Comparison of ENCODE assay signal across 1 cellular context in genomic region chr16:49641250-49641649, GRCh38.
TF ChIP-seq lines count a peak whose summit lies in the region.

No MANE protein-coding gene starts in this region.

TF ChIP-seq in WTC11, 78 proteins besides CTCF, POLR2A, EP300 and RAD21 (continued from another document):
- TF ChIP-seq CBFB (CRISPR knock-in tag; IDR thresholded peaks at IDR 0.05; ENCODE audit: low read depth) (no peak), ZNF232 (CRISPR knock-in tag; IDR thresholded peaks at IDR 0.05) (no peak), TP53 (CRISPR knock-in tag; IDR thresholded peaks at IDR 0.05) (no peak), ZBTB43 (CRISPR knock-in tag; IDR thresholded peaks at IDR 0.05) (no peak), ERG (CRISPR knock-in tag; IDR thresholded peaks at IDR 0.05) (no peak), OVOL2 (CRISPR knock-in tag; IDR thresholded peaks at IDR 0.05; ENCODE audit: borderline replicate concordance) (no peak), ZNF512 (CRISPR knock-in tag; IDR thresholded peaks at IDR 0.05; ENCODE audit: borderline replicate concordance) (no peak), PREB (CRISPR knock-in tag; IDR thresholded peaks at IDR 0.05; ENCODE audit: borderline replicate concordance) (no peak), JUN (CRISPR knock-in tag; IDR thresholded peaks at IDR 0.05) (no peak), MLX (CRISPR knock-in tag; IDR thresholded peaks at IDR 0.05) (no peak), ZNF317 (CRISPR knock-in tag; IDR thresholded peaks at IDR 0.05; ENCODE audit: borderline replicate concordance, low read depth) (no peak), HMGA2 (CRISPR knock-in tag; IDR thresholded peaks at IDR 0.05) (no peak)
